In the genomic region with DNA sequence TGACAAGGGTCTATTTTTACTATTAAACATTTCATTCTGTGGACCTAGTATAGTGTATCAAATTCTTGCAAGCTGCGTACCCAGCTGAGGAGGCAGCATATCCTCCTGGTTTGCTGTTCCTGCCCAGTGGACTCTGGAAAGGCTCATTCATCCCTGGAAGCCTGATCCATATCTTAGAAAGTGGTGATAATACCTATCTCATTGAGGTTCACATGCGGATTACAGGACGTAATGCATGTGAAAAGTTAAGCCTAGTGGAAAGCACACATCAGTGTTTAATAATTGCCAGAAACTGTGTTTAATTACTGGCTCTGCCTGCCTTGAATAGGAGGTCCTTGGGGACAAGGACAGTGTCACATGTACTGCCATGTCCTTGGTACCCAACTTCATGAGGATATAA, we compare ENCODE assay signal across 24 cellular contexts.
DNase-seq lines count a peak whose midpoint lies in the region; ATAC-seq, FAIRE-seq and TF ChIP-seq lines count a peak whose summit lies in the region.
"Had no signal": no experiment of that assay in that cellular context is flagged by ENCODE, and none has a peak within 500 bp of the region (broad histone marks: within the 10 kb centered on the region; RNA-seq: fewer than 3 reads in every experiment).

No MANE protein-coding gene starts in this region.

- no peak overlapping the region for H4K8ac ChIP-seq in neuronal stem cell (ENCODE audit: low read depth, low read length)

- H3K27ac ChIP-seq in hepatocyte (peak overlapping the region; percentile 18), neuronal stem cell (replicated peaks; ENCODE audit: low read length) (no peak overlapping the region)
- H3K27ac ChIP-seq: A549; BLaER1 treated with 17β-estradiol and CSF1 and Interleukin-3, amounts not matched to agents 10 nM and 100 nM had no signal

- H3K36me3 ChIP-seq in hepatocyte (replicated peaks; ENCODE audit: insufficient read depth, low read depth) (no peaks in the 10 kb centered on the region), neuronal stem cell (replicated peaks in 1 of 2; ENCODE audit: control insufficient read depth in 2 of 2, insufficient read depth in 2 of 2, low read length in 2 of 2) (no peaks in the 10 kb centered on the region)
- H3K36me3 ChIP-seq: BE2C; BLaER1 treated with 17β-estradiol and CSF1 and Interleukin-3, amounts not matched to agents 10 nM and 100 nM had no signal

- no peak overlapping the region for H3K14ac ChIP-seq in neuronal stem cell (ENCODE audit: low read length)

- no peaks in the 10 kb centered on the region for H3K27me3 ChIP-seq in hepatocyte
- no peaks in the 10 kb centered on the region for H3K27me3 ChIP-seq in neuronal stem cell (ENCODE audit: control insufficient read depth in 3 of 3, insufficient read depth in 3 of 3, low read depth in 1 of 3, low read length in 3 of 3)
- H3K27me3 ChIP-seq: BE2C; BLaER1 treated with 17β-estradiol and CSF1 and Interleukin-3, amounts not matched to agents 10 nM and 100 nM had no signal

- no peaks in the 10 kb centered on the region for H4K20me1 ChIP-seq in hepatocyte (ENCODE audit: insufficient read depth, poor library complexity, severe bottlenecking)
- H4K20me1 ChIP-seq: BLaER1 treated with 17β-estradiol and CSF1 and Interleukin-3, amounts not matched to agents 10 nM and 100 nM had no signal

- H3K4me1 ChIP-seq in hepatocyte (ENCODE audit: insufficient read depth) (peaks cover 4% of the 10 kb centered on the region), neuronal stem cell (ENCODE audit: control insufficient read depth in 2 of 2, insufficient read depth in 1 of 2, low read depth in 1 of 2, low read length in 2 of 2) (no peaks in the 10 kb centered on the region)
- H3K4me1 ChIP-seq: A549, BE2C had no signal

- no peak overlapping the region for H3K18ac ChIP-seq in neuronal stem cell (ENCODE audit: low read length)

- FAIRE-seq in HTR-8/SVneo (lab: Jason Lieb, UNC), result peak; percentile 16
- FAIRE-seq: A549, D721Med, GM12878, GM18507 had no signal

- H3K4me3 ChIP-seq in hepatocyte (no peak overlapping the region), neuronal stem cell (ENCODE audit: low read length in 2 of 2) (no peak overlapping the region)
- H3K4me3 ChIP-seq: A549; BLaER1 treated with 17β-estradiol and CSF1 and Interleukin-3, amounts not matched to agents 10 nM and 100 nM; GM12878; GM23338 had no signal

- no peak overlapping the region for H3K9ac ChIP-seq in neuronal stem cell (ENCODE audit: low read depth, low read length, poor library complexity)
- H3K9ac ChIP-seq: BLaER1 treated with 17β-estradiol and CSF1 and Interleukin-3, amounts not matched to agents 10 nM and 100 nM had no signal

- no peak overlapping the region for H4K91ac ChIP-seq in neuronal stem cell (ENCODE audit: low read depth, low read length, poor library complexity)

- H3K79me2 ChIP-seq in hepatocyte, result no peaks in the 10 kb centered on the region

- no peak overlapping the region for H2BK5ac ChIP-seq in neuronal stem cell (ENCODE audit: low read length)

- ATAC-seq in HG03025 (IDR thresholded peaks at IDR 0.05; ENCODE audit: low FRiP score, unreplicated experiment), result no peak
- no peak for ATAC-seq in HG03280 (IDR thresholded peaks at IDR 0.05; ENCODE audit: unreplicated experiment)
- ATAC-seq: A549, GM12878, GM23338 had no signal

- no peak overlapping the region for H2BK120ac ChIP-seq in neuronal stem cell (ENCODE audit: low read depth, low read length)

- H3K4ac ChIP-seq in neuronal stem cell (ENCODE audit: low read length), result no peak overlapping the region

- DNase-seq in HTR-8/SVneo (ENCODE audit: insufficient read length, low spot score), result no peak
- no peak for DNase-seq in hepatocyte (ENCODE audit: low spot score)
- no peak for DNase-seq in neuronal stem cell (ENCODE audit: low spot score)
- no peak for DNase-seq in ureter (ENCODE audit: low spot score)
- DNase-seq: 8988T; ACHN; AML-193; BE2C; CD4-positive, alpha-beta T cell; CD8-positive, alpha-beta memory T cell; DMS 273 treated with DMSO at 0.1 percent for 48 hours; DMS79; EL; GDM1; H7; HCEC 1CT had no signal

- H2BK15ac ChIP-seq in neuronal stem cell (ENCODE audit: low read length), result no peak overlapping the region

- 39% methylated on average over 3 of the region's 3 CpGs for WGBS in hepatocyte (ENCODE audit: low lambda C conversion rate, missing lambda C conversion rate)
- no CpG with 5 or more reads among the region's 3 CpGs for WGBS in neuronal stem cell (ENCODE audit: extremely low coverage in 2 of 2, insufficient read length in 2 of 2, insufficient replicate concordance in 1 of 2), 2 donors

- no peaks in the 10 kb centered on the region for H3K9me3 ChIP-seq in hepatocyte (ENCODE audit: low read depth)
- H3K9me3 ChIP-seq in neuronal stem cell (replicated peaks in 1 of 2; ENCODE audit: control insufficient read depth in 2 of 2, insufficient read depth in 1 of 2, low read depth in 1 of 2, low read length in 2 of 2), result no peaks in the 10 kb centered on the region
- H3K9me3 ChIP-seq: A549; BE2C; BLaER1 treated with 17β-estradiol and CSF1 and Interleukin-3, amounts not matched to agents 10 nM and 100 nM had no signal

- no peak for TF ChIP-seq CTCF in hepatocyte (IDR thresholded peaks at IDR 0.05; ENCODE audit: poor library complexity)

- H3K79me1 ChIP-seq in neuronal stem cell (ENCODE audit: low read depth, low read length), result no peaks in the 10 kb centered on the region

- no peak overlapping the region for H2BK12ac ChIP-seq in neuronal stem cell (ENCODE audit: low read length)

- H2AFZ ChIP-seq in hepatocyte (no peak overlapping the region), neuronal stem cell (ENCODE audit: low read length) (peak overlapping the region; percentile 50)
- H2AFZ ChIP-seq: GM23338 had no signal

- H2AK5ac ChIP-seq in neuronal stem cell (ENCODE audit: low read depth, low read length), result no peak overlapping the region

- no peak overlapping the region for H3K23ac ChIP-seq in neuronal stem cell (ENCODE audit: low read depth, low read length, poor library complexity)

- H3K9me2 ChIP-seq in hepatocyte (replicated peaks; ENCODE audit: insufficient read depth), result no peaks in the 10 kb centered on the region

- no peak overlapping the region for H3K4me2 ChIP-seq in hepatocyte
- no peak overlapping the region for H3K4me2 ChIP-seq in neuronal stem cell (ENCODE audit: insufficient read depth, low read length, poor library complexity, severe bottlenecking)
- H3K4me2 ChIP-seq: A549; BLaER1 treated with 17β-estradiol and CSF1 and Interleukin-3, amounts not matched to agents 10 nM and 100 nM; GM23338 had no signal
